Comparison of ENCODE assay signal across 9 cellular contexts in genomic region chr15:72141171-72142084, GRCh38.
DNase-seq lines count a peak whose midpoint lies in the region; ATAC-seq, FAIRE-seq and TF ChIP-seq lines count a peak whose summit lies in the region.
"Had no signal": no experiment of that assay in that cellular context is flagged by ENCODE, and none has a peak within 500 bp of the region (broad histone marks: within the 10 kb centered on the region; RNA-seq: fewer than 3 reads in every experiment).

No MANE protein-coding gene starts in this region.

- DNase-seq in GM10248 (ENCODE audit: extremely low spot score): peak; percentile 85
- peak; percentile 60 for DNase-seq in germinal center (ENCODE audit: low spot score)
- DNase-seq in urothelium cell line (ENCODE audit: low spot score): no peak
- no peak for DNase-seq in superior temporal gyrus (ENCODE audit: extremely low spot score)
- no peak for DNase-seq in NCI-H748 treated with DMSO at 0.1 percent for 48 hours (lab: John Stamatoyannopoulos, UW)
- DNase-seq in activated T-cell treated with anti-CD3 and anti-CD28 coated beads, Interleukin-2, amount 50 U/mL, for 1 hour: no peak
- DNase-seq: sigmoid colon had no signal

- no peak for FAIRE-seq in urothelium cell line (lab: Jason Lieb, UNC)

- CTCF ChIA-PET in GM10248 (lab: Yijun Ruan, JAX): interaction anchor here (0.7 to 3.4 kb wide), 6 partner anchors 9 to 388 kb away, joined by 3 to 18 read pairs (median 4); no protein-coding TSS in a partner anchor

- TF ChIP-seq CTCF in GM10248 (IDR thresholded peaks at IDR 0.05; ENCODE audit: control extremely low read depth, extremely low read depth, low read depth, missing control alignments): no peak

- POLR2A ChIA-PET in GM10248 (lab: Yijun Ruan, JAX): interaction anchor here (1.0 kb wide), 1 partner anchor 23 kb away, joined by 5 read pairs; the partner anchor contains the start of genes MYO9A and SENP8

- ATAC-seq in GM21367 (IDR thresholded peaks at IDR 0.05; ENCODE audit: unreplicated experiment): peak; percentile 97
- peak; percentile 92 for ATAC-seq in HG03457 (IDR thresholded peaks at IDR 0.05; ENCODE audit: unreplicated experiment)

Comparison
In these comparisons a context has a peak if more than half of its experiments do, and no peak if none do; other contexts are left out.
1. DNase-seq: peak in GM10248 (single experiment) and germinal center (single experiment); none in urothelium cell line (single experiment), superior temporal gyrus (single experiment), NCI-H748 treated with DMSO at 0.1 percent for 48 hours (single experiment) and activated T-cell treated with anti-CD3 and anti-CD28 coated beads, Interleukin-2, amount 50 U/mL, for 1 hour (single experiment).